Comparison of ENCODE assay signal across 1 cellular context in the genomic region with DNA sequence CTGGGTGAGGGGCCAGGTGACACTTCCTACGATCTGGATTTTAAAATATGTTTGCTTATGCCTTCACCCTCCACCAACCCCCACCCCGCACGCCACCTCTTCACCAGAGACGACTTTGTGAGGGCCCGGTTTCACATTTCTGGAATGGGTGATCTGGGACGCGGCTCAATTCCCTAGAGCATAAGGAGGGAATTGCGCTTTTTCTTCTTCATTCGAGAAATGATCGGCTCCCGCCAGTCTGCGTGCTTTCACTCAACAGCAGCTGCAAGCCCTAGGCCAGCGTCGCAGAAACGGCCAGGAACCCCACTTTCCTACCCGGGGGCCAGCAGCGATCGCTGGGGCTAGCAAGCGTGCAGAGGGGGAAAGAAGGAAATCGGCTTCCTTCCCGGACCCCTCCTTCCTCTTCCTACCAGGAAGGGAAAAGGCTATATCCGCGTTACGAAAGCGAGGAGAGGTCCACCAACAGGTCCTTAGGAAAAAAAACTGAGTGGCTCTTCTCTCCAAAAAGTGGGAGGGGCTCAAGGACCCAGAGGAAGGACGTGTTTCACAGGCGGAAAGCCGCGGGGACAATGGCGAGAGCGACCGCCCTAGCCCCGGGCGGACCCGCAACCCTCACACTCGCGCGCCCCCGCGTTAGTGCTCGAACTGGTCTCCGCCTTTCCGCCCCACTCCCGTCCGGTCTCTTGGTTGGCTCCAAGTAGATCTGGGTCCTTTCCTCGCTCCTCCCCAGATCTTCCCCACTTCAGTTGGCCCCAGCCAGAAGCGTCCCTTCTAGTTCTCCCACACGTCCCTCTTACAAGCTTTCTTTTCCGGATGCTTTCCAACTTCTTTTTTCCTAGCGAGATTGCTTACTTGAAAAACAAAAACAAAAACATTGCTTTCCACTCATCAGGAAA.
TF ChIP-seq lines count a peak whose summit lies in the region.

No MANE protein-coding gene starts in this region.

TF ChIP-seq in HEK293, 187 proteins besides CTCF, POLR2A, EP300 and RAD21 (continued from another document):
- TF ChIP-seq, protein P1, sequence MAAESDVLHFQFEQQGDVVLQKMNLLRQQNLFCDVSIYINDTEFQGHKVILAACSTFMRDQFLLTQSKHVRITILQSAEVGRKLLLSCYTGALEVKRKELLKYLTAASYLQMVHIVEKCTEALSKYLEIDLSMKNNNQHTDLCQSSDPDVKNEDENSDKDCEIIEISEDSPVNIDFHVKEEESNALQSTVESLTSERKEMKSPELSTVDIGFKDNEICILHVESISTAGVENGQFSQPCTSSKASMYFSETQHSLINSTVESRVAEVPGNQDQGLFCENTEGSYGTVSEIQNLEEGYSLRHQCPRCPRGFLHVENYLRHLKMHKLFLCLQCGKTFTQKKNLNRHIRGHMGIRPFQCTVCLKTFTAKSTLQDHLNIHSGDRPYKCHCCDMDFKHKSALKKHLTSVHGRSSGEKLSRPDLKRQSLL (tag by site-specific recombination; IDR thresholded peaks at IDR 0.05) = no peak
- TF ChIP-seq ZNF529 (tag by site-specific recombination; IDR thresholded peaks at IDR 0.05; ENCODE audit: insufficient replicate concordance) = no peak
- peak; percentile 87 for TF ChIP-seq SP3 (tag by site-specific recombination; IDR thresholded peaks at IDR 0.05)
- no peak for TF ChIP-seq ZNF426 (tag by site-specific recombination; IDR thresholded peaks at IDR 0.05)
- TF ChIP-seq ZEB2 (tag by site-specific recombination; IDR thresholded peaks at IDR 0.05) = no peak; the same call in 1 of the 2 replicates
- TF ChIP-seq, protein P2, sequence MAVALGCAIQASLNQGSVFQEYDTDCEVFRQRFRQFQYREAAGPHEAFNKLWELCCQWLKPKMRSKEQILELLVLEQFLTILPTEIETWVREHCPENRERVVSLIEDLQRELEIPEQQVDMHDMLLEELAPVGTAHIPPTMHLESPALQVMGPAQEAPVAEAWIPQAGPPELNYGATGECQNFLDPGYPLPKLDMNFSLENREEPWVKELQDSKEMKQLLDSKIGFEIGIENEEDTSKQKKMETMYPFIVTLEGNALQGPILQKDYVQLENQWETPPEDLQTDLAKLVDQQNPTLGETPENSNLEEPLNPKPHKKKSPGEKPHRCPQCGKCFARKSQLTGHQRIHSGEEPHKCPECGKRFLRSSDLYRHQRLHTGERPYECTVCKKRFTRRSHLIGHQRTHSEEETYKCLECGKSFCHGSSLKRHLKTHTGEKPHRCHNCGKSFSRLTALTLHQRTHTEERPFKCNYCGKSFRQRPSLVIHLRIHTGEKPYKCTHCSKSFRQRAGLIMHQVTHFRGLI (tag by site-specific recombination; IDR thresholded peaks at IDR 0.05) = no peak
- TF ChIP-seq, protein P3, sequence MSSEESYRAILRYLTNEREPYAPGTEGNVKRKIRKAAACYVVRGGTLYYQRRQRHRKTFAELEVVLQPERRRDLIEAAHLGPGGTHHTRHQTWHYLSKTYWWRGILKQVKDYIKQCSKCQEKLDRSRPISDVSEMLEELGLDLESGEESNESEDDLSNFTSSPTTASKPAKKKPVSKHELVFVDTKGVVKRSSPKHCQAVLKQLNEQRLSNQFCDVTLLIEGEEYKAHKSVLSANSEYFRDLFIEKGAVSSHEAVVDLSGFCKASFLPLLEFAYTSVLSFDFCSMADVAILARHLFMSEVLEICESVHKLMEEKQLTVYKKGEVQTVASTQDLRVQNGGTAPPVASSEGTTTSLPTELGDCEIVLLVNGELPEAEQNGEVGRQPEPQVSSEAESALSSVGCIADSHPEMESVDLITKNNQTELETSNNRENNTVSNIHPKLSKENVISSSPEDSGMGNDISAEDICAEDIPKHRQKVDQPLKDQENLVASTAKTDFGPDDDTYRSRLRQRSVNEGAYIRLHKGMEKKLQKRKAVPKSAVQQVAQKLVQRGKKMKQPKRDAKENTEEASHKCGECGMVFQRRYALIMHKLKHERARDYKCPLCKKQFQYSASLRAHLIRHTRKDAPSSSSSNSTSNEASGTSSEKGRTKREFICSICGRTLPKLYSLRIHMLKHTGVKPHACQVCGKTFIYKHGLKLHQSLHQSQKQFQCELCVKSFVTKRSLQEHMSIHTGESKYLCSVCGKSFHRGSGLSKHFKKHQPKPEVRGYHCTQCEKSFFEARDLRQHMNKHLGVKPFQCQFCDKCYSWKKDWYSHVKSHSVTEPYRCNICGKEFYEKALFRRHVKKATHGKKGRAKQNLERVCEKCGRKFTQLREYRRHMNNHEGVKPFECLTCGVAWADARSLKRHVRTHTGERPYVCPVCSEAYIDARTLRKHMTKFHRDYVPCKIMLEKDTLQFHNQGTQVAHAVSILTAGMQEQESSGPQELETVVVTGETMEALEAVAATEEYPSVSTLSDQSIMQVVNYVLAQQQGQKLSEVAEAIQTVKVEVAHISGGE (tag by site-specific recombination; conservative IDR thresholded peaks at IDR 0.05; ENCODE audit: low read depth) = peak; percentile 90
- no peak for TF ChIP-seq BCL11A (tag by site-specific recombination; IDR thresholded peaks at IDR 0.05; ENCODE audit: low read depth)
- no peak for TF ChIP-seq ZNF664 (tag by site-specific recombination; IDR thresholded peaks at IDR 0.05)
- TF ChIP-seq ZNF324 (tag by site-specific recombination; IDR thresholded peaks at IDR 0.05) = peak; percentile 76; the same call in 1 of the 2 replicates
- TF ChIP-seq SALL2 (tag by site-specific recombination; IDR thresholded peaks at IDR 0.05; ENCODE audit: borderline replicate concordance) = no peak
- TF ChIP-seq, protein P4, sequence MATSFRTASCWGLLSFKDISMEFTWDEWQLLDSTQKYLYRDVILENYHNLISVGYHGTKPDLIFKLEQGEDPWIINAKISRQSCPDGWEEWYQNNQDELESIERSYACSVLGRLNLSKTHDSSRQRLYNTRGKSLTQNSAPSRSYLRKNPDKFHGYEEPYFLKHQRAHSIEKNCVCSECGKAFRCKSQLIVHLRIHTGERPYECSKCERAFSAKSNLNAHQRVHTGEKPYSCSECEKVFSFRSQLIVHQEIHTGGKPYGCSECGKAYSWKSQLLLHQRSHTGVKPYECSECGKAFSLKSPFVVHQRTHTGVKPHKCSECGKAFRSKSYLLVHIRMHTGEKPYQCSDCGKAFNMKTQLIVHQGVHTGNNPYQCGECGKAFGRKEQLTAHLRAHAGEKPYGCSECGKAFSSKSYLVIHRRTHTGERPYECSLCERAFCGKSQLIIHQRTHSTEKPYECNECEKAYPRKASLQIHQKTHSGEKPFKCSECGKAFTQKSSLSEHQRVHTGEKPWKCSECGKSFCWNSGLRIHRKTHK (tag by site-specific recombination; IDR thresholded peaks at IDR 0.05) = no peak
- TF ChIP-seq ZNF473 (tag by site-specific recombination; IDR thresholded peaks at IDR 0.05) = no peak
- TF ChIP-seq ZNF214 (tag by site-specific recombination; IDR thresholded peaks at IDR 0.05; ENCODE audit: borderline replicate concordance) = no peak
- no peak for TF ChIP-seq ZNF223 (tag by site-specific recombination; IDR thresholded peaks at IDR 0.05)
- TF ChIP-seq ZNF792 (tag by site-specific recombination; IDR thresholded peaks at IDR 0.05) = no peak
- TF ChIP-seq ZNF670 (tag by site-specific recombination; IDR thresholded peaks at IDR 0.05; ENCODE audit: low read depth) = no peak
- peak; percentile 75 for TF ChIP-seq ZNF341 (tag by site-specific recombination; IDR thresholded peaks at IDR 0.05; ENCODE audit: low read depth)
- peak; percentile 85 for TF ChIP-seq KLF8 (tag by site-specific recombination; IDR thresholded peaks at IDR 0.05)
- TF ChIP-seq GLIS2 (tag by site-specific recombination; IDR thresholded peaks at IDR 0.05) = no peak
- TF ChIP-seq SP7 (tag by site-specific recombination; IDR thresholded peaks at IDR 0.05) = peak; percentile 73
- TF ChIP-seq ZNF701 (tag by site-specific recombination; IDR thresholded peaks at IDR 0.05) = no peak
- peak; percentile 31; the same call in 1 of the 2 replicates for TF ChIP-seq KLF10 (tag by site-specific recombination; IDR thresholded peaks at IDR 0.05)
- TF ChIP-seq, protein P5, sequence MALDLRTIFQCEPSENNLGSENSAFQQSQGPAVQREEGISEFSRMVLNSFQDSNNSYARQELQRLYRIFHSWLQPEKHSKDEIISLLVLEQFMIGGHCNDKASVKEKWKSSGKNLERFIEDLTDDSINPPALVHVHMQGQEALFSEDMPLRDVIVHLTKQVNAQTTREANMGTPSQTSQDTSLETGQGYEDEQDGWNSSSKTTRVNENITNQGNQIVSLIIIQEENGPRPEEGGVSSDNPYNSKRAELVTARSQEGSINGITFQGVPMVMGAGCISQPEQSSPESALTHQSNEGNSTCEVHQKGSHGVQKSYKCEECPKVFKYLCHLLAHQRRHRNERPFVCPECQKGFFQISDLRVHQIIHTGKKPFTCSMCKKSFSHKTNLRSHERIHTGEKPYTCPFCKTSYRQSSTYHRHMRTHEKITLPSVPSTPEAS (tag by site-specific recombination; IDR thresholded peaks at IDR 0.05) = peak; percentile 8; the same call in 1 of the 2 replicates
- TF ChIP-seq YY2 (tag by site-specific recombination; IDR thresholded peaks at IDR 0.05) = no peak
- TF ChIP-seq BCL11B (tag by site-specific recombination; IDR thresholded peaks at IDR 0.05; ENCODE audit: low read depth) = no peak
- no peak for TF ChIP-seq ZNF311 (tag by site-specific recombination; IDR thresholded peaks at IDR 0.05; ENCODE audit: borderline replicate concordance)
- no peak for TF ChIP-seq ZNF19 (tag by site-specific recombination; IDR thresholded peaks at IDR 0.05; ENCODE audit: low read depth)
- TF ChIP-seq ZNF561 (tag by site-specific recombination; IDR thresholded peaks at IDR 0.05; ENCODE audit: borderline replicate concordance) = peak; percentile 42; the same call in 1 of the 2 replicates
- TF ChIP-seq KLF1 (tag by site-specific recombination; IDR thresholded peaks at IDR 0.05) = peak; percentile 74
- peak; percentile 77 for TF ChIP-seq ZNF335 (tag by site-specific recombination; conservative IDR thresholded peaks at IDR 0.05)
- no peak; the same call in 1 of the 2 replicates for TF ChIP-seq ZNF184 (tag by site-specific recombination; IDR thresholded peaks at IDR 0.05)
- TF ChIP-seq ZNF404 (tag by site-specific recombination; IDR thresholded peaks at IDR 0.05) = no peak
- TF ChIP-seq GLI4 (tag by site-specific recombination; IDR thresholded peaks at IDR 0.05) = no peak
- peak; percentile 26; the same call in 1 of the 2 replicates for TF ChIP-seq TRIM28 (IDR thresholded peaks at IDR 0.05; ENCODE audit: borderline replicate concordance, low read length)
- no peak for TF ChIP-seq ZNF560 (tag by site-specific recombination; IDR thresholded peaks at IDR 0.05; ENCODE audit: borderline replicate concordance)
- TF ChIP-seq ZNF623 (tag by site-specific recombination; IDR thresholded peaks at IDR 0.05) = no peak
- TF ChIP-seq ZNF677 (tag by site-specific recombination; IDR thresholded peaks at IDR 0.05) = no peak
TF ChIP-seq in HEK293: peak in this region for 41.
